ENCODE assay signal across 16 cellular contexts in genomic region chr17:2018716-2019490, GRCh38. TPM values are rescaled to one million over a fixed set of nuclear protein-coding genes. Genes with fewer than 3 reads are reported as not detected.
DNase-seq lines count a peak whose midpoint lies in the region; ATAC-seq and TF ChIP-seq lines count a peak whose summit lies in the region.
"Had no signal": no experiment of that assay in that cellular context is flagged by ENCODE, and none has a peak within 500 bp of the region (broad histone marks: within the 10 kb centered on the region; RNA-seq: fewer than 3 reads in every experiment).

No MANE protein-coding gene starts in this region.

- DNase-seq in G401 (ENCODE audit: low spot score): peak; percentile 83
- peak; percentile 84 for DNase-seq in NCI-H2171 treated with DMSO at 0.1 percent for 48 hours (lab: John Stamatoyannopoulos, UW)
- peak; percentile 87 for DNase-seq in SHP77 treated with DMSO at 0.1 percent for 48 hours (lab: John Stamatoyannopoulos, UW)
- DNase-seq in neuronal stem cell (ENCODE audit: low spot score): no peak
- DNase-seq in BE2C: no peak
- DNase-seq in activated naive CD4-positive, alpha-beta T cell treated with anti-CD3 and anti-CD28 coated beads, Interleukin-2, amount 50 U/mL, for 72 hours (ENCODE audit: low spot score in 2 of 2): no peak
- DNase-seq: activated CD4-positive, alpha-beta T cell treated with anti-CD3 and anti-CD28 coated beads, Interleukin-2, amount 10 ng/mL, durations not matched to agents 7 days and 5 days; activated naive CD4-positive, alpha-beta T cell; hippocampal formation; NCI-H2081 treated with DMSO at 0.1 percent for 48 hours; small intestine; stimulated activated CD4-positive, alpha-beta T cell treated with anti-CD3 and anti-CD28 coated beads, Interleukin-4, amount 100 ng/mL, for 1 hour had no signal

- TF ChIP-seq CTCF in BE2C (IDR thresholded peaks at IDR 0.05; ENCODE audit: low read depth, low read length): no peak

- no peak overlapping the region for H4K8ac ChIP-seq in neuronal stem cell (ENCODE audit: low read depth, low read length)

- H3K9ac ChIP-seq in neuronal stem cell (ENCODE audit: low read depth, low read length, poor library complexity): peak overlapping the region; percentile 54

- H3K4ac ChIP-seq in neuronal stem cell (ENCODE audit: low read length): no peak overlapping the region

- no peak overlapping the region for H3K14ac ChIP-seq in neuronal stem cell (ENCODE audit: low read length)

- no peak for ATAC-seq in GM19452 (IDR thresholded peaks at IDR 0.05; ENCODE audit: unreplicated experiment)
- ATAC-seq in activated naive CD4-positive, alpha-beta T cell treated with anti-CD3 and anti-CD28 coated beads, Interleukin-2, amount 50 U/mL, for 72 hours: no peak
- ATAC-seq: natural killer cell treated with Interleukin-12 subunit alpha and Interleukin-12 subunit beta and Interleukin-15 and Interleukin-18, amount 100 ng/mL, for 72 hours had no signal

- no peak overlapping the region for H3K27ac Mint-ChIP-seq in activated naive CD4-positive, alpha-beta T cell treated with anti-CD3 and anti-CD28 coated beads, Interleukin-2, amount 50 U/mL, for 72 hours
- H3K27ac Mint-ChIP-seq: activated CD4-positive, alpha-beta T cell treated with anti-CD3 and anti-CD28 coated beads, Interleukin-2, amount 10 ng/mL, durations not matched to agents 7 days and 5 days had no signal

- H3K27ac ChIP-seq in neuronal stem cell (replicated peaks; ENCODE audit: low read length): no peak overlapping the region
- H3K27ac ChIP-seq: psoas muscle had no signal

- H3K4me2 ChIP-seq in neuronal stem cell (ENCODE audit: insufficient read depth, low read length, poor library complexity, severe bottlenecking): no peak overlapping the region

- H3K27me3 ChIP-seq in neuronal stem cell (ENCODE audit: control insufficient read depth in 3 of 3, insufficient read depth in 3 of 3, low read depth in 1 of 3, low read length in 3 of 3): peaks cover 0 to 59% (median 2%) of the 10 kb centered on the region in 3 experiments
- peaks cover 3% of the 10 kb centered on the region for H3K27me3 ChIP-seq in BE2C

- H2BK12ac ChIP-seq in neuronal stem cell (ENCODE audit: low read length): no peak overlapping the region

- H3K4me3 ChIP-seq in neuronal stem cell (ENCODE audit: low read length in 2 of 2): no peak overlapping the region
- H3K4me3 ChIP-seq in BE2C (ENCODE audit: low read depth, low read length): no peak overlapping the region
- H3K4me3 ChIP-seq: psoas muscle had no signal

- peaks cover 0 to 1% of the 10 kb centered on the region in 2 donors for H3K9me3 ChIP-seq in neuronal stem cell (replicated peaks in 1 of 2; ENCODE audit: control insufficient read depth in 2 of 2, insufficient read depth in 1 of 2, low read depth in 1 of 2, low read length in 2 of 2)
- H3K9me3 ChIP-seq in BE2C: no peaks in the 10 kb centered on the region
- H3K9me3 ChIP-seq: psoas muscle had no signal

- H2BK120ac ChIP-seq in neuronal stem cell (ENCODE audit: low read depth, low read length): no peak overlapping the region

- peaks cover 0 to 2% of the 10 kb centered on the region in 2 donors for H3K9me3 Mint-ChIP-seq in activated naive CD4-positive, alpha-beta T cell treated with anti-CD3 and anti-CD28 coated beads, Interleukin-2, amount 50 U/mL, for 72 hours
- H3K9me3 Mint-ChIP-seq: memory B cell; natural killer cell treated with Interleukin-12 subunit alpha and Interleukin-12 subunit beta and Interleukin-15 and Interleukin-18, amount 100 ng/mL, for 72 hours had no signal

- no peak overlapping the region for H2AFZ ChIP-seq in neuronal stem cell (ENCODE audit: low read length)

- no peak overlapping the region for H3K23ac ChIP-seq in neuronal stem cell (ENCODE audit: low read depth, low read length, poor library complexity)

- H3K36me3 ChIP-seq in neuronal stem cell (replicated peaks in 1 of 2; ENCODE audit: control insufficient read depth in 2 of 2, insufficient read depth in 2 of 2, low read length in 2 of 2): no peaks in the 10 kb centered on the region
- no peaks in the 10 kb centered on the region for H3K36me3 ChIP-seq in BE2C

- in situ Hi-C loops in G401 (cut with HindIII; ENCODE audit: low sequenced_read_pairs): no loop called here

- H2BK15ac ChIP-seq in neuronal stem cell (ENCODE audit: low read length): peak overlapping the region; percentile 8

- H3K18ac ChIP-seq in neuronal stem cell (ENCODE audit: low read length): peak overlapping the region; percentile 60

- H3K4me1 ChIP-seq in neuronal stem cell (ENCODE audit: control insufficient read depth in 2 of 2, insufficient read depth in 1 of 2, low read depth in 1 of 2, low read length in 2 of 2): peaks cover 6 to 24% of the 10 kb centered on the region in 2 donors
- H3K4me1 ChIP-seq in BE2C: no peaks in the 10 kb centered on the region

- H2AK5ac ChIP-seq in neuronal stem cell (ENCODE audit: low read depth, low read length): peak overlapping the region; percentile 30

- WGBS in neuronal stem cell (ENCODE audit: extremely low coverage in 2 of 2, insufficient read length in 2 of 2, insufficient replicate concordance in 1 of 2), 2 donors: no CpG with 5 or more reads among the region's 23 CpGs

- H3K79me1 ChIP-seq in neuronal stem cell (ENCODE audit: low read depth, low read length): no peaks in the 10 kb centered on the region

- no peaks in the 10 kb centered on the region for H3K36me3 Mint-ChIP-seq in activated naive CD4-positive, alpha-beta T cell treated with anti-CD3 and anti-CD28 coated beads, Interleukin-2, amount 50 U/mL, for 72 hours
- H3K36me3 Mint-ChIP-seq: memory B cell; natural killer cell treated with Interleukin-12 subunit alpha and Interleukin-12 subunit beta and Interleukin-15 and Interleukin-18, amount 100 ng/mL, for 72 hours had no signal

- peak overlapping the region; percentile 43 for H2BK5ac ChIP-seq in neuronal stem cell (ENCODE audit: low read length)

- H4K91ac ChIP-seq in neuronal stem cell (ENCODE audit: low read depth, low read length, poor library complexity): peak overlapping the region; percentile 44

RNA-seq across cellular contexts. Expression of gene RTN4RL1, which starts 6.2 kb away (rescaled TPM):
- 65.0 and 65.6 TPM in 2 replicates for total RNA-seq in G401 (2014; rRNA removed; shearing (Covaris generic))
- polyA plus RNA-seq in neuronal stem cell (2013, experiment 1 of 2): 4.0 TPM
- polyA plus RNA-seq in neuronal stem cell (2013, experiment 2 of 2): 3.9 TPM
- polyA plus RNA-seq in BE2C (2012; ENCODE audit: insufficient read depth, insufficient read length, low read depth): 4.8 TPM
- total RNA-seq in activated naive CD4-positive, alpha-beta T cell treated with anti-CD3 and anti-CD28 coated beads, Interleukin-2, amount 50 U/mL, for 72 hours: under 1 TPM; 0.06 to 0.07 TPM
- total RNA-seq: natural killer cell treated with Interleukin-12 subunit alpha and Interleukin-12 subunit beta and Interleukin-15 and Interleukin-18, amount 100 ng/mL, for 72 hours had no signal

RNA-seq across cellular contexts. Expression of gene DPH1, which starts 11.1 kb away (rescaled TPM):
- total RNA-seq in G401 (2014; rRNA removed; shearing (Covaris generic)): 48.8 and 56.7 TPM in 2 replicates
- polyA plus RNA-seq in neuronal stem cell (2013, experiment 1 of 2): 19.6 TPM
- 18.0 TPM for polyA plus RNA-seq in neuronal stem cell (2013, experiment 2 of 2)
- polyA plus RNA-seq in BE2C (2012; ENCODE audit: insufficient read depth, insufficient read length, low read depth): 130 TPM
- total RNA-seq in activated naive CD4-positive, alpha-beta T cell treated with anti-CD3 and anti-CD28 coated beads, Interleukin-2, amount 50 U/mL, for 72 hours: 10 to 100 TPM; 30.5 to 38.0 TPM

RNA-seq across cellular contexts. Expression of gene OVCA2, which starts 22.9 kb away (rescaled TPM):
- total RNA-seq in G401 (2014; rRNA removed; shearing (Covaris generic)): 48.0 and 63.1 TPM in 2 replicates
- polyA plus RNA-seq in neuronal stem cell (2013, experiment 1 of 2): 13.9 TPM
- 14.2 TPM for polyA plus RNA-seq in neuronal stem cell (2013, experiment 2 of 2)
- polyA plus RNA-seq in BE2C (2012; ENCODE audit: insufficient read depth, insufficient read length, low read depth): 45.7 TPM
- total RNA-seq in activated naive CD4-positive, alpha-beta T cell treated with anti-CD3 and anti-CD28 coated beads, Interleukin-2, amount 50 U/mL, for 72 hours: 10 to 100 TPM; 21.8 to 30.7 TPM

RNA-seq across cellular contexts. Expression of gene HIC1, which starts 36.0 kb away (rescaled TPM):
- 20.2 and 37.8 TPM in 2 replicates for total RNA-seq in G401 (2014; rRNA removed; shearing (Covaris generic))
- polyA plus RNA-seq in neuronal stem cell (2013, experiment 1 of 2): 0.08 TPM
- polyA plus RNA-seq in neuronal stem cell (2013, experiment 2 of 2): 0.04 TPM
- polyA plus RNA-seq in BE2C (2012; ENCODE audit: insufficient read depth, insufficient read length, low read depth): 1.3 TPM
- total RNA-seq in activated naive CD4-positive, alpha-beta T cell treated with anti-CD3 and anti-CD28 coated beads, Interleukin-2, amount 50 U/mL, for 72 hours: 10 to 100 TPM; 36.8 to 41.8 TPM

Comparison
In these comparisons a context has a peak if more than half of its experiments do, and no peak if none do; other contexts are left out.
1. DNase-seq: peak in G401 (single experiment), NCI-H2171 treated with DMSO at 0.1 percent for 48 hours (single experiment) and SHP77 treated with DMSO at 0.1 percent for 48 hours (single experiment); none in neuronal stem cell (single experiment), BE2C (single experiment) and activated naive CD4-positive, alpha-beta T cell treated with anti-CD3 and anti-CD28 coated beads, Interleukin-2, amount 50 U/mL, for 72 hours (0 of 2).
2. RNA of gene RTN4RL1, which starts 6.2 kb away (total RNA-seq): 65.0 to 65.6 TPM in G401; 0.06 to 0.07 TPM in activated naive CD4-positive, alpha-beta T cell treated with anti-CD3 and anti-CD28 coated beads, Interleukin-2, amount 50 U/mL, for 72 hours; every median in the first group is over 10 times any median in the second.